ENCODE assay signal across 21 cellular contexts in the genomic region with DNA sequence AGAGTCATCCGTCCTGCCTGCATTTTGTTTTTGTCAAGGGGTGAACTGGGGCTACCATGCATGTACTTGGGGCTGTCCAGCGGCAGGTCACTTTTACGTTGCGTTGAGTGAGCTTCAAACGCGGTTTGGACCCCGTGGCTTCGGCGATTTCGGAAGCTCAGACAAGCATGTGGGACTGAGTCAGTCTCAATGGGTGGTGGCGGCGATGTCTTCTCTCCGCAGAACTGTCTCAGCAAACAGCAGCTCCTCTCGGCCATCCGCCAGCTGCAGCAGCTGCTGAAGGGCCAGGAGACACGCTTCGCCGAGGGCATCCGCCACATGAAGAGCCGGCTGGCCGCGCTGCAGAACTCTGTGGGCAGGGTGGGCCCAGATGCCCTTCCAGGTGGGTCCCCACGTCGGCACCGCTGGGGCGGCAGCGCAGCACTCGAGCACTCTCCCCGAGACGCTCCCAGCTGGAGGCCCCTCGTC. TPM values are rescaled to one million over a fixed set of nuclear protein-coding genes. Genes with fewer than 3 reads are reported as not detected.
DNase-seq lines count a peak whose midpoint lies in the region; ATAC-seq, FAIRE-seq and TF ChIP-seq lines count a peak whose summit lies in the region.
"Had no signal": no experiment of that assay in that cellular context is flagged by ENCODE, and none has a peak within 500 bp of the region (broad histone marks: within the 10 kb centered on the region; RNA-seq: fewer than 3 reads in every experiment).

No MANE protein-coding gene starts in this region.

- TF ChIP-seq CTCF in Peyer's patch (IDR thresholded peaks at IDR 0.05): no peak

- H3K4me3 ChIP-seq in Peyer's patch: peak overlapping the region in 1 of 4 donors; percentile 18
- H3K4me3 ChIP-seq: adrenal gland, cardiac muscle cell, esophagus muscularis mucosa, tibial nerve had no signal

- H3K27me3 Mint-ChIP-seq in naive B cell: no peaks in the 10 kb centered on the region
- H3K27me3 Mint-ChIP-seq: T-cell had no signal

- H3K27me3 ChIP-seq in Peyer's patch: no peaks in the 10 kb centered on the region
- H3K27me3 ChIP-seq: adrenal gland, cardiac muscle cell, esophagus muscularis mucosa, tibial nerve had no signal

- H3K36me3 Mint-ChIP-seq in naive B cell: no peaks in the 10 kb centered on the region
- H3K36me3 Mint-ChIP-seq: T-cell had no signal

- TF ChIP-seq POLR2A in Peyer's patch (IDR thresholded peaks at IDR 0.05): no peak

- H3K9me3 ChIP-seq in Peyer's patch: no peaks in the 10 kb centered on the region
- H3K9me3 ChIP-seq: adrenal gland, esophagus muscularis mucosa, tibial nerve had no signal

- DNase-seq in DMS53 (lab: John Stamatoyannopoulos, UW): peak; percentile 98
- peak; percentile 33 for DNase-seq in GM18507 (ENCODE audit: extremely low spot score, insufficient read length, low read depth)
- DNase-seq in Peyer's patch: peak in 2 of 3 donors; percentile 79 to 86
- peak; percentile 25 for DNase-seq in naive B cell
- DNase-seq in activated T-cell treated with anti-CD3 and anti-CD28 coated beads, Interleukin-2, amount 50 U/mL, for 1 hour: no peak
- no peak for DNase-seq in HK-2 (ENCODE audit: unreplicated experiment)
- DNase-seq: activated CD8-positive, alpha-beta T cell treated with anti-CD3 and anti-CD28 coated beads, Interleukin-2, amount 10 ng/mL, durations not matched to agents 7 days and 5 days; Calu3; glutamatergic neuron; NCI-H774; RPMI8226; T-cell had no signal

- peaks cover 17 to 23% (median 18%) of the 10 kb centered on the region in 3 donors for H3K4me1 Mint-ChIP-seq in naive B cell

- H3K9me3 Mint-ChIP-seq in naive B cell: peaks cover 0 to 4% (median 0%) of the 10 kb centered on the region in 7 donors
- H3K9me3 Mint-ChIP-seq: activated T-helper 1 cell treated with anti-CD3 and anti-CD28 coated beads, Interleukin-12 subunit alpha, Interleukin-12 subunit beta, Interleukin-2, Interleukin-4 antibody, amounts not matched to agents 30 ng/mL and 10 ng/mL and 1 ng/mL, durations not matched to agents 14 hours and 24 hours and 36 hours; stimulated activated effector memory CD8-positive, alpha-beta T cell treated with anti-CD3 and anti-CD28 coated beads, Interleukin-12 subunit alpha, Interleukin-12 subunit beta, amount 100 ng/mL, for 72 hours; T-cell had no signal

- peak; percentile 57 to 75 for ATAC-seq in naive B cell (ENCODE audit: low read depth in 2 of 2)
- no peak for ATAC-seq in HG03469 (IDR thresholded peaks at IDR 0.05; ENCODE audit: unreplicated experiment)
- no peak for ATAC-seq in GM19463 (IDR thresholded peaks at IDR 0.05; ENCODE audit: unreplicated experiment)
- ATAC-seq: activated CD8-positive, alpha-beta T cell treated with anti-CD3 and anti-CD28 coated beads, Interleukin-2, amount 10 ng/mL, durations not matched to agents 7 days and 5 days; stimulated activated effector memory CD8-positive, alpha-beta T cell treated with anti-CD3 and anti-CD28 coated beads, Interleukin-12 subunit alpha, Interleukin-12 subunit beta, amount 100 ng/mL, for 72 hours; T-cell had no signal

- peak; percentile 48 for FAIRE-seq in GM18507 (lab: Jason Lieb, UNC)

- H3K4me3 Mint-ChIP-seq in naive B cell: peak overlapping the region in 3 of 8 donors; percentile 20 to 65 (median 61)
- H3K4me3 Mint-ChIP-seq: activated CD8-positive, alpha-beta T cell treated with anti-CD3 and anti-CD28 coated beads, Interleukin-2, amount 10 ng/mL, durations not matched to agents 7 days and 5 days; activated T-helper 1 cell treated with anti-CD3 and anti-CD28 coated beads, Interleukin-12 subunit alpha, Interleukin-12 subunit beta, Interleukin-2, Interleukin-4 antibody, amounts not matched to agents 30 ng/mL and 10 ng/mL and 1 ng/mL, durations not matched to agents 14 hours and 24 hours and 36 hours; stimulated activated effector memory CD8-positive, alpha-beta T cell treated with anti-CD3 and anti-CD28 coated beads, Interleukin-12 subunit alpha, Interleukin-12 subunit beta, amount 100 ng/mL, for 72 hours; T-cell had no signal

- H3K27ac ChIP-seq in Peyer's patch: peak overlapping the region in 1 of 4 donors; percentile 35
- H3K27ac ChIP-seq: adrenal gland, cardiac muscle cell, esophagus muscularis mucosa, parathyroid adenoma, tibial nerve had no signal

- peak overlapping the region in 4 of 6 donors; percentile 47 to 93 (median 72) for H3K27ac Mint-ChIP-seq in naive B cell
- H3K27ac Mint-ChIP-seq: activated T-helper 1 cell treated with anti-CD3 and anti-CD28 coated beads, Interleukin-12 subunit alpha, Interleukin-12 subunit beta, Interleukin-2, Interleukin-4 antibody, amounts not matched to agents 30 ng/mL and 10 ng/mL and 1 ng/mL, durations not matched to agents 14 hours and 24 hours and 36 hours; stimulated activated effector memory CD8-positive, alpha-beta T cell treated with anti-CD3 and anti-CD28 coated beads, Interleukin-12 subunit alpha, Interleukin-12 subunit beta, amount 100 ng/mL, for 72 hours; T-cell had no signal

- no peaks in the 10 kb centered on the region for H3K36me3 ChIP-seq in Peyer's patch
- H3K36me3 ChIP-seq: adrenal gland, cardiac muscle cell, esophagus muscularis mucosa, tibial nerve had no signal

- H3K4me1 ChIP-seq in Peyer's patch: peaks cover 0 to 15% (median 0%) of the 10 kb centered on the region in 4 donors
- H3K4me1 ChIP-seq: adrenal gland, esophagus muscularis mucosa, parathyroid adenoma, tibial nerve had no signal

RNA-seq across cellular contexts. Expression of a gene that starts 21.3 kb away (rescaled TPM):
- total RNA-seq in Peyer's patch: 1 to 10 TPM in 3 of 4 donors, not detected in 1; 1.5 to 7.4 (median 1.9) TPM
- polyA plus RNA-seq in naive B cell (ENCODE audit: low read depth in 6 of 6): under 1 TPM in 2 of 6 donors, not detected in 4; 0.18 to 0.23 TPM

Comparison
In these comparisons a context has a peak if more than half of its experiments do, and no peak if none do; other contexts are left out.
1. DNase-seq: peak in DMS53 (single experiment), GM18507 (single experiment), Peyer's patch (2 of 3) and naive B cell (single experiment); none in activated T-cell treated with anti-CD3 and anti-CD28 coated beads, Interleukin-2, amount 50 U/mL, for 1 hour (single experiment) and HK-2 (single experiment).
2. ATAC-seq: peak in naive B cell (2 of 2); none in HG03469 (single experiment) and GM19463 (single experiment).